In the genomic region with DNA sequence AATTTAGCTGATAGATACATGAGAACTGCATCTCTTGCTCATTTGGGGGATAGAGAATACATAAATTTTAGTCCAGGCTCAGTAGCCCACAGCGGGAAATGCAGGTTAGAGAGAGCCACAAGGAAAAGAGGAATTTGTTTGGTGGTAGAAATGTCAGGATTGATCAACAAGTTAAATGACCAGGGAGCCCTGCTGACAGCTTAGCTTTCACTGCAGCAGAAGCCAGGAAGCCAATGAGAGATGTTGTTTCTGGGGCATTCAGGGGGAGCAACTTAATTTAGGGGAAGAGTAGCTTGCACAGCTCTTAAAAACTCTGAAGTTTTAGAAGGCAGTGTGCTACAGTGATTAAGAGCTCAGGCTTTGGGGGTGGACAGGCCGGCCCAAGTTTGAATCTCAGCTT, we compare ENCODE assay signal across 23 cellular contexts. TPM values are rescaled to one million over a fixed set of nuclear protein-coding genes. Genes with fewer than 3 reads are reported as not detected.
DNase-seq lines count a peak whose midpoint lies in the region; ATAC-seq and TF ChIP-seq lines count a peak whose summit lies in the region.
"Had no signal": no experiment of that assay in that cellular context is flagged by ENCODE, and none has a peak within 500 bp of the region (broad histone marks: within the 10 kb centered on the region; RNA-seq: fewer than 3 reads in every experiment).

No MANE protein-coding gene starts in this region.

- ATAC-seq in WTC11, result peak; percentile 45
- ATAC-seq in GM19324 (IDR thresholded peaks at IDR 0.05; ENCODE audit: low FRiP score, unreplicated experiment), result no peak
- ATAC-seq in left lobe of liver, result no peak
- ATAC-seq: Panc1 had no signal

- peaks cover 36% of the 10 kb centered on the region for H3K4me1 Mint-ChIP-seq in WTC11
- H3K4me1 Mint-ChIP-seq in progenitor cell of endocrine pancreas (ENCODE audit: low read depth), result peaks cover 32% of the 10 kb centered on the region
- H3K4me1 Mint-ChIP-seq: CD4-positive, alpha-beta memory T cell; IgD-negative memory B cell had no signal

- H4K91ac ChIP-seq in mesenchymal stem cell (ENCODE audit: low read length), result no peak overlapping the region

- no peak overlapping the region for H2BK5ac ChIP-seq in mesenchymal stem cell (ENCODE audit: low read depth, low read length, poor library complexity, severe bottlenecking)

- CTCF ChIA-PET in WTC11 (lab: Charles Lee), result no interaction called here

- 64% methylated on average over 2 of the region's 2 CpGs for WGBS in mesenchymal stem cell

- peak overlapping the region; percentile 14 for H3K27ac Mint-ChIP-seq in WTC11
- H3K27ac Mint-ChIP-seq in progenitor cell of endocrine pancreas, result peak overlapping the region; percentile 2
- H3K27ac Mint-ChIP-seq: CD4-positive, alpha-beta memory T cell; IgD-negative memory B cell had no signal

- no peak overlapping the region for H3K23ac ChIP-seq in mesenchymal stem cell (ENCODE audit: low read length in 2 of 2)

- H3K4me1 ChIP-seq in HUES48 (ENCODE audit: control insufficient read depth, insufficient read depth, low read length) (peaks cover 31% of the 10 kb centered on the region), mesenchymal stem cell (ENCODE audit: control insufficient read depth, insufficient read depth, low read depth, low read length) (peaks cover 2% of the 10 kb centered on the region)
- H3K4me1 ChIP-seq: BLaER1 had no signal

- H3K4ac ChIP-seq in mesenchymal stem cell (ENCODE audit: low read depth in 1 of 2, low read length in 2 of 2), result no peak overlapping the region

- H2BK120ac ChIP-seq in mesenchymal stem cell (ENCODE audit: low read depth, low read length), result no peak overlapping the region

- peak overlapping the region; percentile 41 for H4K8ac ChIP-seq in mesenchymal stem cell (ENCODE audit: low read length)

- H3K9me3 Mint-ChIP-seq in WTC11 (no peaks in the 10 kb centered on the region), progenitor cell of endocrine pancreas (ENCODE audit: low read depth) (no peaks in the 10 kb centered on the region)
- H3K9me3 Mint-ChIP-seq: CD4-positive, alpha-beta memory T cell had no signal

- H3K36me3 ChIP-seq in HUES48 (ENCODE audit: control insufficient read depth, insufficient read depth, low read length) (no peaks in the 10 kb centered on the region), mesenchymal stem cell (ENCODE audit: control insufficient read depth in 1 of 2, insufficient read depth in 2 of 2, low read depth in 1 of 2, low read length in 2 of 2) (no peaks in the 10 kb centered on the region)
- H3K36me3 ChIP-seq: BLaER1 had no signal

- no peak overlapping the region for H3K9ac ChIP-seq in HUES48 (ENCODE audit: low read depth, low read length)
- no peak overlapping the region for H3K9ac ChIP-seq in mesenchymal stem cell (ENCODE audit: low read length)
- H3K9ac ChIP-seq: BLaER1 had no signal

- TF ChIP-seq CTCF in WTC11 (IDR thresholded peaks at IDR 0.05) (no peak), progenitor cell of endocrine pancreas (IDR thresholded peaks at IDR 0.05; ENCODE audit: unreplicated experiment) (no peak)

- POLR2A ChIA-PET in WTC11 (lab: Charles Lee), result interaction anchor here (1.0 to 2.5 kb wide), 2 partner anchors 23 to 1600 kb away, joined by 3 to 6 read pairs; a partner anchor contains a TSS

- H3K79me1 ChIP-seq in mesenchymal stem cell (replicated peaks; ENCODE audit: low read length, poor library complexity, severe bottlenecking), result peaks cover 2% of the 10 kb centered on the region

- H2AFZ ChIP-seq in mesenchymal stem cell (ENCODE audit: low read depth, low read length), result no peak overlapping the region

- H3K27me3 ChIP-seq in HUES48 (ENCODE audit: control insufficient read depth, insufficient read depth, low read length), result no peaks in the 10 kb centered on the region
- H3K27me3 ChIP-seq in mesenchymal stem cell (ENCODE audit: control insufficient read depth in 1 of 2, insufficient read depth in 1 of 2, low read length in 2 of 2), result no peaks in the 10 kb centered on the region
- H3K27me3 ChIP-seq: BLaER1 had no signal

- no peak overlapping the region for H3K14ac ChIP-seq in mesenchymal stem cell (ENCODE audit: low read length in 2 of 2)

- H2AK5ac ChIP-seq in mesenchymal stem cell (ENCODE audit: low read length, severe bottlenecking), result no peak overlapping the region

- H3K4me3 Mint-ChIP-seq in WTC11, result no peak overlapping the region
- H3K4me3 Mint-ChIP-seq in progenitor cell of endocrine pancreas (ENCODE audit: low read depth), result no peak overlapping the region
- H3K4me3 Mint-ChIP-seq: CD4-positive, alpha-beta memory T cell; IgD-negative memory B cell had no signal

- H2BK15ac ChIP-seq in mesenchymal stem cell (ENCODE audit: low read depth, poor library complexity, severe bottlenecking), result no peak overlapping the region

- no peak overlapping the region for H3K4me3 ChIP-seq in HUES48 (ENCODE audit: low read depth, low read length)
- H3K4me3 ChIP-seq in mesenchymal stem cell (ENCODE audit: insufficient read depth in 1 of 2, low read depth in 1 of 2, low read length in 2 of 2), result no peak overlapping the region
- H3K4me3 ChIP-seq: BLaER1 had no signal

- no peak overlapping the region for H3K4me2 ChIP-seq in mesenchymal stem cell (ENCODE audit: low read length, poor library complexity, severe bottlenecking)
- H3K4me2 ChIP-seq: BLaER1 had no signal

- peak overlapping the region; percentile 0 for H3K27ac ChIP-seq in HUES48 (ENCODE audit: low read depth, low read length)
- no peak overlapping the region for H3K27ac ChIP-seq in mesenchymal stem cell (ENCODE audit: low read length, poor library complexity, severe bottlenecking)
- H3K27ac ChIP-seq: BLaER1 had no signal

- H3K36me3 Mint-ChIP-seq in WTC11, result no peaks in the 10 kb centered on the region
- H3K36me3 Mint-ChIP-seq in progenitor cell of endocrine pancreas (ENCODE audit: insufficient read depth), result peaks cover 3% of the 10 kb centered on the region
- H3K36me3 Mint-ChIP-seq: CD4-positive, alpha-beta memory T cell; IgD-negative memory B cell had no signal

- DNase-seq in WTC11 (ENCODE audit: low spot score) (no peak), mesenchymal stem cell (no peak), progenitor cell of endocrine pancreas (ENCODE audit: low spot score, unreplicated experiment) (no peak), left lobe of liver (ENCODE audit: low spot score) (no peak), AG20443 (ENCODE audit: low spot score) (no peak)
- DNase-seq: Caco-2; CD4-positive, alpha-beta memory T cell; DMS 273 treated with DMSO at 0.1 percent for 48 hours; DMS79 treated with DMSO at 0.1 percent for 48 hours; HCEC 1CT; MV-4-11; NCI-H1105 treated with DMSO at 0.1 percent for 48 hours; NCI-H2081; NCI-H2171 treated with DMSO at 0.1 percent for 48 hours; NCI-H446; NCI-H526; NK-92 treated with Interleukin-12 subunit alpha and Interleukin-12 subunit beta, amount 100 ng/mL, for 24 hours; SIG-M5 had no signal

- H3K18ac ChIP-seq in mesenchymal stem cell (ENCODE audit: low read depth in 1 of 2, low read length in 2 of 2), result no peak overlapping the region

- H3K27me3 Mint-ChIP-seq in WTC11 (ENCODE audit: low read depth) (no peaks in the 10 kb centered on the region), progenitor cell of endocrine pancreas (no peaks in the 10 kb centered on the region)
- H3K27me3 Mint-ChIP-seq: IgD-negative memory B cell had no signal

- no peak overlapping the region for H2BK12ac ChIP-seq in mesenchymal stem cell (ENCODE audit: low read length in 2 of 2)

- H3K9me3 ChIP-seq in HUES48 (ENCODE audit: control insufficient read depth, insufficient read depth, low read length), result no peaks in the 10 kb centered on the region
- H3K9me3 ChIP-seq in mesenchymal stem cell (ENCODE audit: control insufficient read depth, low read length), result no peaks in the 10 kb centered on the region
- H3K9me3 ChIP-seq: BLaER1, Caco-2 had no signal

TF ChIP-seq in WTC11, 78 proteins besides CTCF, POLR2A, EP300 and RAD21 (continues in another document):
- TF ChIP-seq, protein P1, sequence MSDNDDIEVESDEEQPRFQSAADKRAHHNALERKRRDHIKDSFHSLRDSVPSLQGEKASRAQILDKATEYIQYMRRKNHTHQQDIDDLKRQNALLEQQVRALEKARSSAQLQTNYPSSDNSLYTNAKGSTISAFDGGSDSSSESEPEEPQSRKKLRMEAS (CRISPR knock-in tag; IDR thresholded peaks at IDR 0.05), result no peak
- TF ChIP-seq ZNF219 (CRISPR knock-in tag; IDR thresholded peaks at IDR 0.05; ENCODE audit: borderline replicate concordance) (no peak), NFATC4 (CRISPR knock-in tag; IDR thresholded peaks at IDR 0.05) (no peak)
- TF ChIP-seq, protein P2, sequence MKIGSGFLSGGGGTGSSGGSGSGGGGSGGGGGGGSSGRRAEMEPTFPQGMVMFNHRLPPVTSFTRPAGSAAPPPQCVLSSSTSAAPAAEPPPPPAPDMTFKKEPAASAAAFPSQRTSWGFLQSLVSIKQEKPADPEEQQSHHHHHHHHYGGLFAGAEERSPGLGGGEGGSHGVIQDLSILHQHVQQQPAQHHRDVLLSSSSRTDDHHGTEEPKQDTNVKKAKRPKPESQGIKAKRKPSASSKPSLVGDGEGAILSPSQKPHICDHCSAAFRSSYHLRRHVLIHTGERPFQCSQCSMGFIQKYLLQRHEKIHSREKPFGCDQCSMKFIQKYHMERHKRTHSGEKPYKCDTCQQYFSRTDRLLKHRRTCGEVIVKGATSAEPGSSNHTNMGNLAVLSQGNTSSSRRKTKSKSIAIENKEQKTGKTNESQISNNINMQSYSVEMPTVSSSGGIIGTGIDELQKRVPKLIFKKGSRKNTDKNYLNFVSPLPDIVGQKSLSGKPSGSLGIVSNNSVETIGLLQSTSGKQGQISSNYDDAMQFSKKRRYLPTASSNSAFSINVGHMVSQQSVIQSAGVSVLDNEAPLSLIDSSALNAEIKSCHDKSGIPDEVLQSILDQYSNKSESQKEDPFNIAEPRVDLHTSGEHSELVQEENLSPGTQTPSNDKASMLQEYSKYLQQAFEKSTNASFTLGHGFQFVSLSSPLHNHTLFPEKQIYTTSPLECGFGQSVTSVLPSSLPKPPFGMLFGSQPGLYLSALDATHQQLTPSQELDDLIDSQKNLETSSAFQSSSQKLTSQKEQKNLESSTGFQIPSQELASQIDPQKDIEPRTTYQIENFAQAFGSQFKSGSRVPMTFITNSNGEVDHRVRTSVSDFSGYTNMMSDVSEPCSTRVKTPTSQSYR (CRISPR knock-in tag; IDR thresholded peaks at IDR 0.05), result no peak

RNA-seq across cellular contexts. Expression of a gene that starts 22.7 kb away (rescaled TPM):
- total RNA-seq in WTC11 (2021), result 12.8 to 15.3 TPM (median 14.1 TPM) in 3 replicates
- polyA plus RNA-seq in mesenchymal stem cell (2013, experiment 1 of 2), result 0.95 TPM
- 0.75 TPM for polyA plus RNA-seq in mesenchymal stem cell (2013, experiment 2 of 2)
- total RNA-seq in progenitor cell of endocrine pancreas, result 10.0 and 10.8 TPM in 2 replicates
- total RNA-seq in left lobe of liver, result 26.3 TPM
